Comparison of ENCODE assay signal across 15 cellular contexts in the genomic region with DNA sequence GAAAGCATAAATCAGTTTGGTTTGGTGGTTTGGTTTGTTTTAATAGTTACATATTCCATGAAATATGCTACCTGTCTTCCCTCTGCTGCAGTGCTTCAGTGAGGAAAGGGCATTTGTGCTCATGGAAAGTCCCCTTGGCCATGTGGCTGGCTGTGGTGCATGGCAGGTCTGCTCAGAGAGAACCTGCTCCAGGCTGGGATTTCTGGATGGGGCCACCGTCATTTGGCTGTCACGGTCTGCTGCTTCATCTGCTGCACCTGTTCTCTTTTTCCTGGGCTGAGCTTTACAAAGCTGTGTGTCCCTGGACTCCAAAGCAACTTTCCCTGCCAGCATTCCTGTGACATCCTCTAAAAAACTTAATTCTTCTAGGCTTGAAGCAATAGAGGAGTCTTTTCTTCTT. TPM values are rescaled to one million over a fixed set of nuclear protein-coding genes. Genes with fewer than 3 reads are reported as not detected.
DNase-seq lines count a peak whose midpoint lies in the region; ATAC-seq and TF ChIP-seq lines count a peak whose summit lies in the region.
"Had no signal": no experiment of that assay in that cellular context is flagged by ENCODE, and none has a peak within 500 bp of the region (broad histone marks: within the 10 kb centered on the region; RNA-seq: fewer than 3 reads in every experiment).

No MANE protein-coding gene starts in this region.

- ATAC-seq in HG03039 (IDR thresholded peaks at IDR 0.05; ENCODE audit: unreplicated experiment) (peak; percentile 69), HG03571 (IDR thresholded peaks at IDR 0.05; ENCODE audit: unreplicated experiment) (no peak), HG02840 (IDR thresholded peaks at IDR 0.05; ENCODE audit: low FRiP score, unreplicated experiment) (no peak)

- no peaks in the 10 kb centered on the region for H3K9me3 Mint-ChIP-seq in mesothelial cell of epicardium
- H3K9me3 Mint-ChIP-seq: activated CD4-positive, alpha-beta T cell treated with anti-CD3 and anti-CD28 coated beads, Interleukin-2, amount 10 ng/mL, durations not matched to agents 24 days and 14 days had no signal

- TF ChIP-seq CTCF in GM12865 (IDR thresholded peaks at IDR 0.05; ENCODE audit: insufficient read depth, low read depth, low read length, missing control alignments) = no peak
- TF ChIP-seq CTCF in mesothelial cell of epicardium (IDR thresholded peaks at IDR 0.05; ENCODE audit: unreplicated experiment) = no peak

- peak; percentile 38 for DNase-seq in GM12865 (ENCODE audit: low read depth)
- peak; percentile 68 for DNase-seq in NCI-H345 treated with DMSO at 0.1 percent for 48 hours (lab: John Stamatoyannopoulos, UW; ENCODE audit: unreplicated experiment)
- DNase-seq in mesothelial cell of epicardium (ENCODE audit: low spot score in 2 of 2, unreplicated experiment in 2 of 2) = no peak
- DNase-seq in T1000 (lab: John Stamatoyannopoulos, UW) = no peak
- no peak for DNase-seq in stimulated activated CD8-positive, alpha-beta memory T cell treated with anti-CD3 and anti-CD28 coated beads, Interleukin-4, amount 100 ng/mL, for 48 hours
- DNase-seq: activated CD4-positive, alpha-beta T cell treated with anti-CD3 and anti-CD28 coated beads, Interleukin-2, amount 10 ng/mL, durations not matched to agents 24 days and 14 days; activated naive CD4-positive, alpha-beta T cell treated with anti-CD3 and anti-CD28 coated beads, Interleukin-2, amount 50 U/mL, for 16 hours; dermis blood vessel endothelial cell; EL; NCI-H1048 had no signal

- no peak overlapping the region for H3K4me3 Mint-ChIP-seq in mesothelial cell of epicardium
- H3K4me3 Mint-ChIP-seq: activated CD4-positive, alpha-beta T cell treated with anti-CD3 and anti-CD28 coated beads, Interleukin-2, amount 10 ng/mL, durations not matched to agents 24 days and 14 days had no signal

- H3K27me3 Mint-ChIP-seq in mesothelial cell of epicardium (ENCODE audit: low read depth) = no peaks in the 10 kb centered on the region

- peak overlapping the region; percentile 18 for H3K27ac Mint-ChIP-seq in mesothelial cell of epicardium
- H3K27ac Mint-ChIP-seq: activated CD4-positive, alpha-beta T cell treated with anti-CD3 and anti-CD28 coated beads, Interleukin-2, amount 10 ng/mL, durations not matched to agents 24 days and 14 days had no signal

- H3K4me3 ChIP-seq in GM12865 (ENCODE audit: low read depth, low read length) = no peak overlapping the region
- H3K4me3 ChIP-seq: SJSA1, thoracic aorta had no signal

- H3K4me1 Mint-ChIP-seq in mesothelial cell of epicardium = peaks cover 22% of the 10 kb centered on the region
- H3K4me1 Mint-ChIP-seq: activated CD4-positive, alpha-beta T cell treated with anti-CD3 and anti-CD28 coated beads, Interleukin-2, amount 10 ng/mL, durations not matched to agents 24 days and 14 days had no signal

- H3K36me3 Mint-ChIP-seq in mesothelial cell of epicardium = peaks cover 2% of the 10 kb centered on the region

RNA-seq across cellular contexts. Expression of a gene that starts 8.9 kb away (rescaled TPM):
- 64.6 to 70.4 TPM (median 68.5 TPM) in 3 replicates for total RNA-seq in mesothelial cell of epicardium

Comparison
In these comparisons a context has a peak if more than half of its experiments do, and no peak if none do; other contexts are left out.
1. DNase-seq: peak in GM12865 (single experiment) and NCI-H345 treated with DMSO at 0.1 percent for 48 hours (single experiment); none in mesothelial cell of epicardium (0 of 2), T1000 (single experiment) and stimulated activated CD8-positive, alpha-beta memory T cell treated with anti-CD3 and anti-CD28 coated beads, Interleukin-4, amount 100 ng/mL, for 48 hours (single experiment).